Comparison of ENCODE assay signal across 8 cellular contexts in the genomic region with DNA sequence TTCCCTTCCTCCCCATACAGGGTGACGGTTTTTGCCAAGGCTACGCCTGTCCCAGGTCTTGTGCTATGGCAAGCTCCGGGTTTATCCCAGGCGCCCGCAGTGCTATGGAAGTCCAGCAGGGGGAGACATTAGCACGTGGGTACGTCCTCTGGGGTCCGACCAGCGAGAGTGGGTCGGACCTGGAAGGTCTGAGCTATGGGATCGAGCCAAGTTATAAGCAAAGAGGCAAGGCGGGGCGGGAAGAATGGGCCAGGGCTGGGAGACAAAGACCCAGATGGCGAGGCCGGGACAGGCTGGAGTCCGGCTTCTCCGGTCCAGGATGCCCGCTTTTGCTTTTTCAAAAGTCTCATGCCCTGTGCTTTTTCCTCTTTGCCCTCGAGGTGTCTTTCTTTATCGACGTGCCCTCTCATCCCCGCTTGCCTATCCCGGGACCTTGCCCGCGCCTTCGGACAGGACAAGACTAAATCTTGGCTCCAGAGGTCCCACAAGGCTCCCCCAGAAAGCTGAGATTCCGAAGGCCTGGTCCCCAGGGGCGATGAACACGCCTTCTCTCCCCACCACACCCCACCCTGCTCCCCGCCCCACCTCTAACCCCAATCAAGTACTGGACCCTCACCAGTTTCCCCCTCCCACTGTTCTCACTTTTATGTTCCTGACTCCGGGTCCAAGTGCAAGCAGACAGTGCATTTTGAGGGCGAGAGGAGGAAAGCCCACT. TPM values are rescaled to one million over a fixed set of nuclear protein-coding genes. Genes with fewer than 3 reads are reported as not detected.
DNase-seq lines count a peak whose midpoint lies in the region; ATAC-seq and TF ChIP-seq lines count a peak whose summit lies in the region.

No MANE protein-coding gene starts in this region.

- H3K9ac ChIP-seq in colonic mucosa (ENCODE audit: low read depth in 2 of 2, low read length in 2 of 2), result peak overlapping the region; percentile 47 to 86

- no peaks in the 10 kb centered on the region for H3K9me3 ChIP-seq in colonic mucosa

- no peaks in the 10 kb centered on the region for H3K4me1 ChIP-seq in colonic mucosa

- peak overlapping the region; percentile 69 for H3K27ac ChIP-seq in colonic mucosa

- peak; percentile 47 for ATAC-seq in HG02759 (IDR thresholded peaks at IDR 0.05; ENCODE audit: unreplicated experiment)
- ATAC-seq in left lobe of liver, result peak; percentile 67
- no peak for ATAC-seq in HG02870 (IDR thresholded peaks at IDR 0.05; ENCODE audit: unreplicated experiment)

- no peaks in the 10 kb centered on the region for H3K36me3 ChIP-seq in colonic mucosa

- peak; percentile 62 for DNase-seq in DMS79 treated with DMSO at 0.1 percent for 48 hours (lab: John Stamatoyannopoulos, UW)
- DNase-seq in NCI-H2227 treated with DMSO at 0.1 percent for 48 hours (lab: John Stamatoyannopoulos, UW), result peak; percentile 74
- DNase-seq in activated CD4-positive, alpha-beta T cell treated with anti-CD3 and anti-CD28 coated beads for 4 hours, result peak; percentile 59 to 78
- DNase-seq in colonic mucosa, result peak; percentile 92
- peak; percentile 81 for DNase-seq in left lobe of liver (ENCODE audit: low spot score)
- peak; percentile 56 to 67 (median 60) for DNase-seq in stimulated activated CD4-positive, alpha-beta T cell treated with anti-CD3 and anti-CD28 coated beads, Interleukin-1b, Interleukin-23, amount 100 ng/mL, for 24 hours (ENCODE audit: low read depth in 4 of 4, low spot score in 1 of 4)

- no peaks in the 10 kb centered on the region for H3K27me3 ChIP-seq in colonic mucosa

- TF ChIP-seq CTCF in colonic mucosa (IDR thresholded peaks at IDR 0.05), result peak; percentile 91

- intact Hi-C loops in colonic mucosa (cut with DNase I), result loop anchor here (2.0 to 5.0 kb wide), 3 partner anchors 233 to 454 kb away; no protein-coding TSS in a partner anchor

- H3K4me3 ChIP-seq in colonic mucosa, result peak overlapping the region; percentile 11

RNA-seq across cellular contexts. Expression of a gene that starts 0.8 kb away (rescaled TPM):
- total RNA-seq in colonic mucosa (10 to 100 TPM; 77.9 to 92.2 TPM), left lobe of liver (10.8 TPM)
